ENCODE assay signal across 9 cellular contexts in genomic region chr22:23289851-23290724, GRCh38.
A peak's percentile ranks its signal among the peaks of the same experiment; 100 is the strongest.
DNase-seq lines count a peak whose midpoint lies in the region; ATAC-seq and TF ChIP-seq lines count a peak whose summit lies in the region.
"Had no signal": no experiment of that assay in that cellular context is flagged by ENCODE, and none has a peak within 500 bp of the region (broad histone marks: within the 10 kb centered on the region; RNA-seq: fewer than 3 reads in every experiment).

No MANE protein-coding gene starts in this region.

- peaks cover 6% of the 10 kb centered on the region for H3K27me3 Mint-ChIP-seq in endothelial cell (ENCODE audit: unreplicated experiment)
- H3K27me3 Mint-ChIP-seq in nephron (ENCODE audit: low read depth): no peaks in the 10 kb centered on the region

- H3K27ac Mint-ChIP-seq in endothelial cell (ENCODE audit: unreplicated experiment) (peak overlapping the region; percentile 42), nephron (peak overlapping the region in 1 of 3 experiments; percentile 14)

- peaks cover 0 to 15% (median 9%) of the 10 kb centered on the region in 5 donors for H3K4me1 ChIP-seq in subcutaneous abdominal adipose tissue (ENCODE audit: control insufficient read depth in 5 of 5, insufficient read depth in 5 of 5, low read length in 5 of 5)

- H3K4me3 ChIP-seq in subcutaneous abdominal adipose tissue (ENCODE audit: low read depth in 1 of 5, low read length in 5 of 5): no peak overlapping the region
- H3K4me3 ChIP-seq: BLaER1 had no signal

- DNase-seq in DMS53 (lab: John Stamatoyannopoulos, UW) (peak; percentile 46), DMS53 treated with DMSO at 0.1 percent for 48 hours (lab: John Stamatoyannopoulos, UW; ENCODE audit: unreplicated experiment) (no peak), NCI-H1092 (lab: John Stamatoyannopoulos, UW) (peak; percentile 12), endothelial cell (ENCODE audit: low spot score) (peak; percentile 81)
- peak; percentile 12 to 34 for DNase-seq in activated CD8-positive, alpha-beta memory T cell treated with anti-CD3 and anti-CD28 coated beads for 1 hour (ENCODE audit: extremely low read depth in 1 of 2, low read depth in 1 of 2)

- H3K36me3 ChIP-seq in subcutaneous abdominal adipose tissue (ENCODE audit: control insufficient read depth in 5 of 5, insufficient read depth in 5 of 5, low read length in 5 of 5): peaks cover 0 to 95% (median 84%) of the 10 kb centered on the region in 5 donors

- H3K9me3 Mint-ChIP-seq in endothelial cell (ENCODE audit: unreplicated experiment) (no peaks in the 10 kb centered on the region), nephron (no peaks in the 10 kb centered on the region)

- H3K9me3 ChIP-seq in subcutaneous abdominal adipose tissue (ENCODE audit: control insufficient read depth in 5 of 5, low read length in 5 of 5): no peaks in the 10 kb centered on the region
- H3K9me3 ChIP-seq: BLaER1 had no signal

- ATAC-seq in HG03565 (IDR thresholded peaks at IDR 0.05; ENCODE audit: unreplicated experiment): no peak

- H3K4me1 Mint-ChIP-seq in endothelial cell (ENCODE audit: unreplicated experiment): no peaks in the 10 kb centered on the region
- no peaks in the 10 kb centered on the region for H3K4me1 Mint-ChIP-seq in nephron

- H3K27me3 ChIP-seq in subcutaneous abdominal adipose tissue (ENCODE audit: control insufficient read depth in 5 of 5, insufficient read depth in 4 of 5, low read length in 5 of 5): no peaks in the 10 kb centered on the region
- H3K27me3 ChIP-seq: BLaER1 had no signal

- H3K27ac ChIP-seq in subcutaneous abdominal adipose tissue (ENCODE audit: low read depth, low read length): peak overlapping the region; percentile 39
- H3K27ac ChIP-seq: BLaER1 had no signal

- no peak overlapping the region for H3K4me3 Mint-ChIP-seq in endothelial cell (ENCODE audit: unreplicated experiment)
- H3K4me3 Mint-ChIP-seq in nephron: no peak overlapping the region

- TF ChIP-seq CTCF in endothelial cell (IDR thresholded peaks at IDR 0.05; ENCODE audit: unreplicated experiment): peak; percentile 92
- TF ChIP-seq CTCF in nephron (IDR thresholded peaks at IDR 0.05; ENCODE audit: unreplicated experiment in 3 of 3): peak; percentile 63 to 72 (median 70)

- H3K36me3 Mint-ChIP-seq in endothelial cell (ENCODE audit: low read depth, unreplicated experiment): peaks cover 34% of the 10 kb centered on the region
- peaks cover 59% of the 10 kb centered on the region for H3K36me3 Mint-ChIP-seq in nephron (ENCODE audit: low read depth)

- no peak overlapping the region for H3K9ac ChIP-seq in subcutaneous abdominal adipose tissue (ENCODE audit: low read length in 5 of 5)
- H3K9ac ChIP-seq: BLaER1 had no signal
